28 cellular contexts compared by ENCODE assay signal in genomic region chr5:76513486-76513885, GRCh38.
"Had no signal": no experiment of that assay in that cellular context is flagged by ENCODE, and none has a peak within 500 bp of the region (broad histone marks: within the 10 kb centered on the region; RNA-seq: fewer than 3 reads in every experiment).

No MANE protein-coding gene starts in this region.

- H3K4me2 ChIP-seq: hepatocyte, neural progenitor cell, smooth muscle cell had no signal

- H3K9me3 Mint-ChIP-seq: dendritic cell treated with granulocyte-macrophage colony-stimulating factor and Interleukin-4, amounts not matched to agents 40 ng/mL and 50 ng/mL, for 4 days; nephron; stimulated activated effector memory CD8-positive, alpha-beta T cell treated with anti-CD3 and anti-CD28 coated beads, Interleukin-12 subunit alpha, Interleukin-12 subunit beta, amount 100 ng/mL, for 72 hours had no signal

- H3K27me3 ChIP-seq: colonic mucosa, gastroesophageal sphincter, heart left ventricle, hepatocyte, neural progenitor cell, right atrium auricular region, stomach, thyroid gland, vagina had no signal

- DNase-seq: colonic mucosa; effector CD8-positive, alpha-beta T cell; endodermal cell; foreskin keratinocyte; heart left ventricle; kidney glomerular epithelial cell; left colon; left ventricle myocardium superior; lower lobe of right lung; stimulated activated CD4-positive, alpha-beta T cell treated with anti-CD3 and anti-CD28 coated beads, Interleukin-12 subunit alpha, Interleukin-12 subunit beta, amount 100 ng/mL, for 4 hours; stimulated activated CD4-positive, alpha-beta T cell treated with anti-CD3 and anti-CD28 coated beads, Interleukin-2, amount 100 ng/mL, for 24 hours; stimulated activated CD4-positive, alpha-beta T cell treated with anti-CD3 and anti-CD28 coated beads, Interleukin-4, amount 100 ng/mL, for 24 hours; stimulated activated naive CD4-positive, alpha-beta T cell treated with Interleukin-2 at 50 U/mL for 16 hours; stomach; thyroid gland had no signal

- H3K27me3 Mint-ChIP-seq: dendritic cell treated with granulocyte-macrophage colony-stimulating factor and Interleukin-4, amounts not matched to agents 40 ng/mL and 50 ng/mL, for 4 days had no signal

- H3K9ac ChIP-seq: neural progenitor cell had no signal

- H3K36me3 Mint-ChIP-seq: neural progenitor cell had no signal

- H3K4me1 ChIP-seq: colonic mucosa, foreskin keratinocyte, gastroesophageal sphincter, heart left ventricle, lower lobe of right lung, prostate gland, right atrium auricular region, stomach, vagina had no signal

- H3K9me3 ChIP-seq: colonic mucosa, gastroesophageal sphincter, heart left ventricle, lower lobe of right lung, prostate gland, right atrium auricular region, stomach, thyroid gland, vagina had no signal

- H3K4me3 Mint-ChIP-seq: dendritic cell treated with granulocyte-macrophage colony-stimulating factor and Interleukin-4, amounts not matched to agents 40 ng/mL and 50 ng/mL, for 4 days; endodermal cell; nephron; neural progenitor cell; stimulated activated effector memory CD8-positive, alpha-beta T cell treated with anti-CD3 and anti-CD28 coated beads, Interleukin-12 subunit alpha, Interleukin-12 subunit beta, amount 100 ng/mL, for 72 hours had no signal

- H3K27ac ChIP-seq: colonic mucosa, epithelial cell of prostate, foreskin keratinocyte, gastroesophageal sphincter, heart left ventricle, hepatocyte, lower lobe of right lung, neural progenitor cell, prostate gland, right atrium auricular region, stomach, vagina had no signal

- H3K27ac Mint-ChIP-seq: dendritic cell treated with granulocyte-macrophage colony-stimulating factor and Interleukin-4, amounts not matched to agents 40 ng/mL and 50 ng/mL, for 4 days; endodermal cell; nephron; neural progenitor cell had no signal

- H3K4me3 ChIP-seq: colonic mucosa, gastroesophageal sphincter, heart left ventricle, hepatocyte, lower lobe of right lung, neural progenitor cell, prostate gland, right atrium auricular region, smooth muscle cell, stomach, thyroid gland, vagina had no signal

- H3K36me3 ChIP-seq: colonic mucosa, gastroesophageal sphincter, heart left ventricle, lower lobe of right lung, neural progenitor cell, prostate gland, right atrium auricular region, thyroid gland, vagina had no signal

- ATAC-seq: esophagus mucosa; foreskin keratinocyte; gastroesophageal sphincter; heart left ventricle; left colon; left ventricle myocardium superior; lower lobe of right lung; sciatic nerve; stimulated activated effector memory CD8-positive, alpha-beta T cell treated with anti-CD3 and anti-CD28 coated beads, Interleukin-12 subunit alpha, Interleukin-12 subunit beta, amount 100 ng/mL, for 72 hours had no signal

- H2AFZ ChIP-seq: hepatocyte, neural progenitor cell had no signal
